10 cellular contexts compared by ENCODE assay signal in genomic region chr9:110148384-110148783, GRCh38. TPM values are rescaled to one million over a fixed set of nuclear protein-coding genes. Genes with fewer than 3 reads are reported as not detected.
DNase-seq lines count a peak whose midpoint lies in the region; ATAC-seq and TF ChIP-seq lines count a peak whose summit lies in the region.
"Had no signal": no experiment of that assay in that cellular context is flagged by ENCODE, and none has a peak within 500 bp of the region (broad histone marks: within the 10 kb centered on the region; RNA-seq: fewer than 3 reads in every experiment).

No MANE protein-coding gene starts in this region.

- peak overlapping the region; percentile 30 for H3K27ac ChIP-seq in right cardiac atrium (ENCODE audit: low read length)
- peak overlapping the region in 2 of 3 donors; percentile 42 to 49 for H3K27ac ChIP-seq in thyroid gland
- H3K27ac ChIP-seq: A549 had no signal

- H3K9me3 ChIP-seq in right cardiac atrium (ENCODE audit: control insufficient read depth, low read length) (no peaks in the 10 kb centered on the region), thyroid gland (no peaks in the 10 kb centered on the region)
- H3K9me3 ChIP-seq: A549 had no signal

- H3K4me1 Mint-ChIP-seq in activated CD4-positive, alpha-beta T cell treated with anti-CD3 and anti-CD28 coated beads for 36 hours = peaks cover 68% of the 10 kb centered on the region
- peaks cover 87% of the 10 kb centered on the region for H3K4me1 Mint-ChIP-seq in activated CD4-positive, alpha-beta T cell treated with anti-CD3 and anti-CD28 coated beads, Interleukin-2, amount 10 ng/mL, durations not matched to agents 24 days and 14 days

- H3K27me3 ChIP-seq in right cardiac atrium (ENCODE audit: control insufficient read depth, insufficient read depth) = no peaks in the 10 kb centered on the region
- H3K27me3 ChIP-seq in thyroid gland = no peaks in the 10 kb centered on the region

- intact Hi-C loops in activated CD4-positive, alpha-beta T cell treated with anti-CD3 and anti-CD28 coated beads for 36 hours (cut with DNase I, micrococcal nuclease) = loop anchor here (1.0 to 2.0 kb wide), 9 partner anchors 97 to 262 kb away; partner anchors contain the start of gene TXN (in 1 of the 2)
- intact Hi-C loops in activated CD4-positive, alpha-beta T cell treated with anti-CD3 and anti-CD28 coated beads, Interleukin-2, amount 10 ng/mL, durations not matched to agents 24 days and 14 days (cut with micrococcal nuclease) = loop anchor here (1.0 to 10.0 kb wide), 8 partner anchors 10 to 684 kb away; partner anchors contain the start of gene TXN
- intact Hi-C loops in right cardiac atrium (cut with DNase I) = loop anchor here in 1 of 4 donors (10.0 kb wide), 1 partner anchor 94 kb away; no protein-coding TSS in a partner anchor
- intact Hi-C loops in thyroid gland (cut with DNase I) = no loop called here

- ATAC-seq in activated CD4-positive, alpha-beta T cell treated with anti-CD3 and anti-CD28 coated beads for 36 hours = peak; percentile 89
- ATAC-seq in HG03095 (IDR thresholded peaks at IDR 0.05; ENCODE audit: unreplicated experiment) (peak; percentile 81), right cardiac atrium (peak; percentile 42 to 43)
- ATAC-seq: A549 had no signal

- peak overlapping the region; percentile 57 for H3K4me3 Mint-ChIP-seq in activated CD4-positive, alpha-beta T cell treated with anti-CD3 and anti-CD28 coated beads for 36 hours
- peak overlapping the region; percentile 83 for H3K4me3 Mint-ChIP-seq in activated CD4-positive, alpha-beta T cell treated with anti-CD3 and anti-CD28 coated beads, Interleukin-2, amount 10 ng/mL, durations not matched to agents 24 days and 14 days

- H3K27ac Mint-ChIP-seq in activated CD4-positive, alpha-beta T cell treated with anti-CD3 and anti-CD28 coated beads for 36 hours = peak overlapping the region; percentile 81
- H3K27ac Mint-ChIP-seq in activated CD4-positive, alpha-beta T cell treated with anti-CD3 and anti-CD28 coated beads, Interleukin-2, amount 10 ng/mL, durations not matched to agents 24 days and 14 days = peak overlapping the region; percentile 88

- H3K4me3 ChIP-seq in right cardiac atrium (ENCODE audit: low read length) (no peak overlapping the region), thyroid gland (replicated peaks in 1 of 3) (no peak overlapping the region)
- H3K4me3 ChIP-seq: A549 had no signal

- CTCF ChIA-PET in activated CD4-positive, alpha-beta T cell treated with anti-CD3 and anti-CD28 coated beads for 36 hours (lab: Charles Lee) = interaction anchor here (0.7 to 2.9 kb wide), 13 partner anchors 8 to 330 kb away, joined by 3 to 19 read pairs (median 4); partner anchors contain the start of gene TXN

- in situ Hi-C loops in ACHN (cut with HindIII; ENCODE audit: low pct_ligation_motif_present, low pct_unique_long_range_greater_than_20kb, low sequenced_read_pairs) = no loop called here

- no peak for TF ChIP-seq CTCF in thyroid gland (IDR thresholded peaks at IDR 0.05)

- peaks cover 16% of the 10 kb centered on the region for H3K4me1 ChIP-seq in right cardiac atrium (ENCODE audit: control insufficient read depth, insufficient read depth, low read length)
- peaks cover 26 to 51% of the 10 kb centered on the region in 2 donors for H3K4me1 ChIP-seq in thyroid gland

- no peaks in the 10 kb centered on the region for H3K9me3 Mint-ChIP-seq in activated CD4-positive, alpha-beta T cell treated with anti-CD3 and anti-CD28 coated beads for 36 hours (ENCODE audit: low read depth)
- H3K9me3 Mint-ChIP-seq in activated CD4-positive, alpha-beta T cell treated with anti-CD3 and anti-CD28 coated beads, Interleukin-2, amount 10 ng/mL, durations not matched to agents 24 days and 14 days = peaks cover 6% of the 10 kb centered on the region

- 31% methylated on average over 7 of the region's 7 CpGs for WGBS in right cardiac atrium
- 62 to 65% methylated on average over 7 of the region's 7 CpGs for WGBS in thyroid gland, 2 donors

- POLR2A ChIA-PET in activated CD4-positive, alpha-beta T cell treated with anti-CD3 and anti-CD28 coated beads for 36 hours (lab: Charles Lee) = interaction anchor here (0.6 to 1.6 kb wide), 9 partner anchors 9 to 262 kb away, joined by 3 to 11 read pairs (median 4); partner anchors contain the start of gene TXN

- no peaks in the 10 kb centered on the region for H3K27me3 Mint-ChIP-seq in activated CD4-positive, alpha-beta T cell treated with anti-CD3 and anti-CD28 coated beads for 36 hours
- H3K27me3 Mint-ChIP-seq in activated CD4-positive, alpha-beta T cell treated with anti-CD3 and anti-CD28 coated beads, Interleukin-2, amount 10 ng/mL, durations not matched to agents 24 days and 14 days = no peaks in the 10 kb centered on the region

- no peaks in the 10 kb centered on the region for H3K36me3 ChIP-seq in thyroid gland

- peak; percentile 85 for DNase-seq in activated CD4-positive, alpha-beta T cell treated with anti-CD3 and anti-CD28 coated beads for 36 hours
- DNase-seq in activated CD4-positive, alpha-beta T cell treated with anti-CD3 and anti-CD28 coated beads for 1 hour = no peak
- peak; percentile 92 for DNase-seq in activated CD4-positive, alpha-beta T cell treated with anti-CD3 and anti-CD28 coated beads, Interleukin-2, amount 10 ng/mL, durations not matched to agents 24 days and 14 days
- DNase-seq in right cardiac atrium (peak in 1 of 3 donors; percentile 53), thyroid gland (no peak), ACHN (no peak), retina (no peak)

- peaks cover 14% of the 10 kb centered on the region for H3K36me3 Mint-ChIP-seq in activated CD4-positive, alpha-beta T cell treated with anti-CD3 and anti-CD28 coated beads for 36 hours (ENCODE audit: low read depth)
- H3K36me3 Mint-ChIP-seq in activated CD4-positive, alpha-beta T cell treated with anti-CD3 and anti-CD28 coated beads, Interleukin-2, amount 10 ng/mL, durations not matched to agents 24 days and 14 days (ENCODE audit: low read depth) = peaks cover 35% of the 10 kb centered on the region

- TF ChIP-seq POLR2A in thyroid gland (IDR thresholded peaks at IDR 0.05) = no peak

RNA-seq across cellular contexts. Expression of gene C9orf152, which starts 59.6 kb away (rescaled TPM):
- not detected for total RNA-seq in activated CD4-positive, alpha-beta T cell treated with anti-CD3 and anti-CD28 coated beads for 36 hours
- not detected in 2 replicates for total RNA-seq in activated CD4-positive, alpha-beta T cell treated with anti-CD3 and anti-CD28 coated beads, Interleukin-2, amount 10 ng/mL, durations not matched to agents 24 days and 14 days
- total RNA-seq in right cardiac atrium (not detected), thyroid gland (under 1 TPM in 2 of 4 donors, not detected in 2; 0.20 to 0.33 TPM)
- not detected for polyA plus RNA-seq in right cardiac atrium
- total RNA-seq: renal cortical epithelial cell had no signal

Comparison
In these comparisons a context has a peak if more than half of its experiments do, and no peak if none do; other contexts are left out.
1. DNase-seq: peak in activated CD4-positive, alpha-beta T cell treated with anti-CD3 and anti-CD28 coated beads for 36 hours (single experiment) and activated CD4-positive, alpha-beta T cell treated with anti-CD3 and anti-CD28 coated beads, Interleukin-2, amount 10 ng/mL, durations not matched to agents 24 days and 14 days (single experiment); none in activated CD4-positive, alpha-beta T cell treated with anti-CD3 and anti-CD28 coated beads for 1 hour (single experiment), thyroid gland (0 of 2), ACHN (single experiment) and retina (single experiment).
2. Peak in every context shown above with its lines, with median percentiles within 50 percentile points of each other: ATAC-seq.